Comparison of ENCODE assay signal across 1 cellular context in genomic region chr7:156889089-156889488, GRCh38.
A peak's percentile ranks its signal among the peaks of the same experiment; 100 is the strongest.
TF ChIP-seq lines count a peak whose summit lies in the region.

No MANE protein-coding gene starts in this region.

TF ChIP-seq in K562, 482 proteins besides CTCF, POLR2A, EP300 and RAD21 (continued from another document and continues in another):
- TF ChIP-seq ZHX1 (conservative IDR thresholded peaks at IDR 0.05; ENCODE audit: low read length) (no peak), PYGO2 (tag; IDR thresholded peaks at IDR 0.05) (no peak), ZC3H8 (IDR thresholded peaks at IDR 0.05) (no peak), ZNF274 (IDR thresholded peaks at IDR 0.05; ENCODE audit: borderline replicate concordance, low read depth, low read length) (no peak), SMARCB1 (IDR thresholded peaks at IDR 0.05; ENCODE audit: insufficient read length, low read depth) (no peak), ZNF436 (CRISPR knock-in tag; IDR thresholded peaks at IDR 0.05) (no peak), SRSF3 (IDR thresholded peaks at IDR 0.05; ENCODE audit: insufficient read depth, low read length) (no peak), SOX6 (IDR thresholded peaks at IDR 0.05) (0 out of 2 replicates have a peak, but pooled peaks have one; percentile 28), MBD1 (CRISPR knock-in tag; IDR thresholded peaks at IDR 0.05) (no peak), ZBTB11 (CRISPR knock-in tag; IDR thresholded peaks at IDR 0.05) (no peak), KAT8 (IDR thresholded peaks at IDR 0.05; ENCODE audit: low read depth) (no peak), EP400 (IDR thresholded peaks at IDR 0.05) (no peak), ZNF232 (CRISPR knock-in tag; IDR thresholded peaks at IDR 0.05) (no peak), SAFB2 (IDR thresholded peaks at IDR 0.05; ENCODE audit: borderline replicate concordance, low read depth, low read length, severe bottlenecking) (no peak), ZNF316 (IDR thresholded peaks at IDR 0.05) (no peak), ZNF217 (CRISPR knock-in tag; IDR thresholded peaks at IDR 0.05) (no peak), NCOR1 (IDR thresholded peaks at IDR 0.05) (no peak), RBM15 (IDR thresholded peaks at IDR 0.05; ENCODE audit: insufficient read depth, low read length) (no peak), PCBP2 (IDR thresholded peaks at IDR 0.05; ENCODE audit: low read depth, low read length, poor library complexity, severe bottlenecking) (no peak), HINFP (tag; conservative IDR thresholded peaks at IDR 0.05; ENCODE audit: low read depth) (no peak), MEIS2 (IDR thresholded peaks at IDR 0.05; ENCODE audit: partially characterized antibody) (no peak), ZBTB49 (CRISPR knock-in tag; IDR thresholded peaks at IDR 0.05; ENCODE audit: borderline replicate concordance) (no peak), PBX2 (CRISPR knock-in tag; IDR thresholded peaks at IDR 0.05; ENCODE audit: low read depth) (no peak), PBX2 (tag; conservative IDR thresholded peaks at IDR 0.05; ENCODE audit: low read depth) (no peak), IRF9 (tag; IDR thresholded peaks at IDR 0.05) (peak; percentile 51; the same call in 1 of the 2 replicates), FOXK2 (conservative IDR thresholded peaks at IDR 0.05 in 1 of 2, IDR thresholded peaks at IDR 0.05 in 1 of 2; ENCODE audit: low read depth in 2 of 2) (no peak), ZBTB1 (CRISPR knock-in tag; IDR thresholded peaks at IDR 0.05; ENCODE audit: borderline replicate concordance, low read depth) (no peak), JUND (IDR thresholded peaks at IDR 0.05; ENCODE audit: borderline replicate concordance, low read depth, low read length) (0 out of 2 replicates have a peak, but pooled peaks have one; percentile 13), JUND (tag; IDR thresholded peaks at IDR 0.05; ENCODE audit: borderline replicate concordance, low read depth, low read length) (no peak; the same call in 2 of the 3 replicates), ARID3A (IDR thresholded peaks at IDR 0.05; ENCODE audit: borderline replicate concordance, low read depth, low read length) (peak; percentile 74; the same call in 1 of the 2 replicates), NCOA2 (IDR thresholded peaks at IDR 0.05; ENCODE audit: partially characterized antibody in 2 of 2) (no peak), ARID4B (CRISPR knock-in tag; IDR thresholded peaks at IDR 0.05) (no peak), GTF2A2 (tag; IDR thresholded peaks at IDR 0.05) (no peak), IRF2 (CRISPR knock-in tag; IDR thresholded peaks at IDR 0.05) (no peak), GTF2E2 (tag; IDR thresholded peaks at IDR 0.05) (no peak)
